ENCODE assay signal across 14 cellular contexts in the genomic region with DNA sequence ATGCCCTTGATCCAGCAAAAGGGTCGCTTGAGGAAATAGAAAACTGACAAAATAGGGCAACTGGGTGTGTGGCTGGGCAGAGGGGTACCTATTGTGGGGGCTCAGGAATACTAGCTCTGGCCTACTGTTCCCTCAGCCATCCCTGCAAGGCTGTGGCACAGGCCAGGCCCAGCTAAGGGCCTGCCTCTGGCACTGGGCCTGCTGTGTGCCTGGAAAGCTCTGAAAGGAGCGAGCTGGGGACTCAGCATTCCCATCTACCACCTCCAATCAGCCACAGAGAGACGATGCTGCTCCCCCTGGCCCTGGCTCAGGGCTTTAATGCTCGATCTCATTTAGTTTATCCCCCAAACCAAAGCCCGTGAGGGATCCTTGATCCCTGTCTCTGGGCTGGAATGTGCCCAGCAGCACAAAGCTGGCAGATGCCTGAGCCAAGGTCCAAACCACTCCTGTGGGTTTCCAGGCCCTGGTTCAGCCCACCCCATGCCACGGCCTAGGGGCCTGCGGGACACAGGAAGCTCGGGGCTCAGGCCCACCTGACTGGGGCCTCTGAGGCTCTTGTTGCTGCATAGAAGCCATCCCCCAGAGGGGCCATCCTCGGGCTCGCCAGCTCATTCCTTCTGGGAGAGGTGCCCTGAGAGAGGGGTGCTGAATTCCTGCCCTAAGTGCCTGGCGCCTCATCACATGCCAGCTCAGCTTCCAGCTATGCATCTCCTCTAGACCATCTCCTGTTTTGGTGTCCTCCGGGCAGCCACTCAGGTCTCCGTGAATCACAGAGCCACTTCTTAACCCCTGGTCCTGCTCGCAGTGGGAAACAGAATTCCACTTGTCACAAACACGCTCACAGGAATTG. TPM values are rescaled to one million over a fixed set of nuclear protein-coding genes. Genes with fewer than 3 reads are reported as not detected.
DNase-seq lines count a peak whose midpoint lies in the region; ATAC-seq and TF ChIP-seq lines count a peak whose summit lies in the region.
"Had no signal": no experiment of that assay in that cellular context is flagged by ENCODE, and none has a peak within 500 bp of the region (broad histone marks: within the 10 kb centered on the region; RNA-seq: fewer than 3 reads in every experiment).

No MANE protein-coding gene starts in this region.

- H3K4me1 ChIP-seq in PC-9 (replicated peaks; ENCODE audit: insufficient read depth) (no peaks in the 10 kb centered on the region), psoas muscle (peaks cover 37% of the 10 kb centered on the region)

- no peaks in the 10 kb centered on the region for H3K79me2 ChIP-seq in PC-9 (ENCODE audit: low read depth)

- H2AFZ ChIP-seq in PC-9, result no peak overlapping the region

- no peak overlapping the region for H3K4me2 ChIP-seq in PC-9

- CTCF ChIA-PET in PC-9 (lab: Charles Lee), result interaction anchor here (0.5 kb wide), 1 partner anchor 407 kb away, joined by 3 read pairs; no protein-coding TSS in a partner anchor

- H3K27me3 ChIP-seq in PC-9 (ENCODE audit: insufficient read depth, low read depth) (peaks cover 20% of the 10 kb centered on the region; the same call in 1 of the 2 replicates), psoas muscle (ENCODE audit: insufficient read depth in 3 of 3, low read length in 2 of 3) (no peaks in the 10 kb centered on the region)
- H3K27me3 ChIP-seq: gastrocnemius medialis had no signal

- H4K20me1 ChIP-seq in PC-9 (ENCODE audit: insufficient read depth), result no peaks in the 10 kb centered on the region

- DNase-seq in EH (ENCODE audit: low read depth) (peak; percentile 92), PC-9 (peak; percentile 6 to 16), fibroblast of the aortic adventitia (ENCODE audit: low read depth) (peak; percentile 5), psoas muscle (peak in 1 of 2 donors; percentile 79), NCI-H524 (lab: John Stamatoyannopoulos, UW) (no peak)
- DNase-seq: activated T-cell treated with anti-CD3 and anti-CD28 coated beads, Interleukin-2, amount 50 U/mL, for 24 hours; CD8-positive, alpha-beta memory T cell; Karpas-422; NCI-H2081; NK-92 treated with Interleukin-12 subunit alpha and Interleukin-12 subunit beta, amount 100 ng/mL, for 24 hours had no signal

- TF ChIP-seq CTCF in PC-9 (conservative IDR thresholded peaks at IDR 0.05) (no peak), fibroblast of the aortic adventitia (IDR thresholded peaks at IDR 0.05; ENCODE audit: insufficient read depth, low read length) (no peak), psoas muscle (IDR thresholded peaks at IDR 0.05) (no peak)

- 40 to 62% (median 47%) methylated on average over 15 of the region's 15 CpGs for WGBS in psoas muscle, 3 donors

- no peaks in the 10 kb centered on the region for H3K9me2 ChIP-seq in PC-9 (ENCODE audit: insufficient read depth)

- H3F3A ChIP-seq in PC-9 (ENCODE audit: insufficient read depth, low read depth), result no peaks in the 10 kb centered on the region

- H3K4me3 ChIP-seq in PC-9, result no peak overlapping the region
- no peak overlapping the region for H3K4me3 ChIP-seq in fibroblast of the aortic adventitia (ENCODE audit: low read depth, low read length)
- H3K4me3 ChIP-seq in psoas muscle, result no peak overlapping the region
- H3K4me3 ChIP-seq: gastrocnemius medialis had no signal

- no TSS peak for BruUV-seq in PC-9 (replicated peaks; lab: Mats Ljungman, UMichigan)

- H3K27ac ChIP-seq in PC-9 (no peak overlapping the region), psoas muscle (peak overlapping the region; percentile 65)

- intact Hi-C loops in PC-9 (cut with micrococcal nuclease; ENCODE audit: unreplicated experiment) (no loop called here), psoas muscle (cut with DNase I) (no loop called here)

- H3K9me3 ChIP-seq in PC-9 (ENCODE audit: insufficient read depth, low read depth), result peaks cover 7% of the 10 kb centered on the region; the same call in 1 of the 2 replicates
- no peaks in the 10 kb centered on the region for H3K9me3 ChIP-seq in psoas muscle
- H3K9me3 ChIP-seq: gastrocnemius medialis had no signal

- ATAC-seq in psoas muscle, result peak; percentile 60 to 83 (median 78)
- ATAC-seq in HG03342 (IDR thresholded peaks at IDR 0.05; ENCODE audit: unreplicated experiment), result no peak
- no peak for ATAC-seq in HG03469 (IDR thresholded peaks at IDR 0.05; ENCODE audit: unreplicated experiment)
- ATAC-seq in HG02884 (IDR thresholded peaks at IDR 0.05; ENCODE audit: unreplicated experiment), result no peak

- POLR2A ChIA-PET in PC-9 (lab: Charles Lee; ENCODE audit: unreplicated experiment), result no interaction called here

- no peaks in the 10 kb centered on the region for H3K36me3 ChIP-seq in PC-9 (ENCODE audit: low read depth)
- H3K36me3 ChIP-seq in psoas muscle (ENCODE audit: insufficient read depth in 1 of 2, low read depth in 1 of 2), result no peaks in the 10 kb centered on the region
- H3K36me3 ChIP-seq: gastrocnemius medialis had no signal

RNA-seq across cellular contexts. Expression of a gene that starts 43.0 kb away (rescaled TPM):
- total RNA-seq in PC-9 (2021) (1.0 TPM in 2 replicates), fibroblast of the aortic adventitia (ENCODE audit: low replicate concordance) (not detected in 2 replicates), psoas muscle (not detected)
- under 1 TPM in 2 of 3 donors, not detected in 1; 0.06 to 0.07 TPM for polyA plus RNA-seq in psoas muscle
- total RNA-seq: CD8-positive, alpha-beta memory T cell; gastrocnemius medialis had no signal
- polyA plus RNA-seq: CD8-positive, alpha-beta memory T cell had no signal

RNA-seq across cellular contexts. Expression of a gene that starts 56.1 kb away (rescaled TPM):
- total RNA-seq in PC-9 (2021) (127 and 170 TPM in 2 replicates), fibroblast of the aortic adventitia (ENCODE audit: low replicate concordance) (203 and 277 TPM in 2 replicates), psoas muscle (10 to 100 TPM; 40.1 to 61.7 (median 51.7) TPM)
- polyA plus RNA-seq in psoas muscle, result 100 to 1,000 TPM in 1 of 3 donors, 10 to 100 TPM in 2; 55.1 to 139 (median 80.0) TPM

Comparison
In these comparisons a context has a peak if more than half of its experiments do, and no peak if none do; other contexts are left out.
1. DNase-seq: peak in EH (single experiment), PC-9 (2 of 2) and fibroblast of the aortic adventitia (single experiment); none in NCI-H524 (0 of 2).
2. ATAC-seq: peak in psoas muscle (4 of 4); none in HG03342 (single experiment), HG03469 (single experiment) and HG02884 (single experiment).